In the genomic region with DNA sequence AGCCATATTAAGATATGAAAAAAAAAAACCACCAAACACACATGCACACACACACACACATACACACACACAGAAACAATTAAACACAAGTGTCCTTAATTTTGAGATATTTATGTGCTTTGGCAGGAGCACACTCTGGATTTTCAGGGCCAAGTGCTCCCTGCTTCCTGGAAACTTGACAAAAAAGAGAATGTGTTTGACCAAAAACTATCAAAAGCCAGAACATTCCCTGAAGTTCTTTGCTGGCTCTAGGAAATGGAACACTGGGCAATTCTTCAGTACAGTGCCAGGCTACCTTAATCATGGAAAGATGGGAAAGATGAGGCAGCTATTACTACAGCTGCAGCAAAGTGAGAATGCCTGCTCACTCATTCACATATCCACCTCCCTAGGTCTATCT, we compare ENCODE assay signal across 11 cellular contexts. TPM values are rescaled to one million over a fixed set of nuclear protein-coding genes. Genes with fewer than 3 reads are reported as not detected.
A peak's percentile ranks its signal among the peaks of the same experiment; 100 is the strongest.
DNase-seq lines count a peak whose midpoint lies in the region; ATAC-seq and TF ChIP-seq lines count a peak whose summit lies in the region.
"Had no signal": no experiment of that assay in that cellular context is flagged by ENCODE, and none has a peak within 500 bp of the region (broad histone marks: within the 10 kb centered on the region; RNA-seq: fewer than 3 reads in every experiment).

No MANE protein-coding gene starts in this region.

- TF ChIP-seq CTCF in upper lobe of left lung (IDR thresholded peaks at IDR 0.05) = no peak

- no peak overlapping the region for H3K4me3 ChIP-seq in upper lobe of left lung

- TF ChIP-seq EP300 in upper lobe of left lung (IDR thresholded peaks at IDR 0.05) = no peak

- peak overlapping the region in 3 of 4 donors; percentile 27 to 67 (median 27) for H3K27ac ChIP-seq in upper lobe of left lung

- H3K27me3 ChIP-seq in upper lobe of left lung = no peaks in the 10 kb centered on the region

- H3K36me3 ChIP-seq in upper lobe of left lung = no peaks in the 10 kb centered on the region

- no peaks in the 10 kb centered on the region for H3K9me3 ChIP-seq in upper lobe of left lung
- H3K9me3 ChIP-seq: Caco-2 had no signal

- TF ChIP-seq POLR2A in upper lobe of left lung (IDR thresholded peaks at IDR 0.05) = no peak

- H3K4me1 ChIP-seq in upper lobe of left lung = peaks cover 0 to 11% (median 7%) of the 10 kb centered on the region in 4 donors

- ATAC-seq in upper lobe of left lung (ENCODE audit: low FRiP score in 2 of 2) (no peak), GM21360 (IDR thresholded peaks at IDR 0.05; ENCODE audit: unreplicated experiment) (no peak)
- ATAC-seq: stimulated activated naive CD8-positive, alpha-beta T cell treated with anti-CD3 and anti-CD28 coated beads, Interleukin-15, amount 100 ng/mL, for 72 hours had no signal

- peak; percentile 48 for DNase-seq in M059J (ENCODE audit: low read depth)
- DNase-seq in dermis blood vessel endothelial cell = peak; percentile 18
- peak; percentile 60 for DNase-seq in medulla oblongata (ENCODE audit: extremely low spot score)
- no peak for DNase-seq in upper lobe of left lung
- DNase-seq in superior temporal gyrus (ENCODE audit: extremely low spot score) = no peak
- DNase-seq in stimulated activated CD4-positive, alpha-beta T cell treated with anti-CD3 and anti-CD28 coated beads, Interleukin-2, amount 100 ng/mL, for 48 hours = no peak
- DNase-seq: activated naive CD4-positive, alpha-beta T cell treated with anti-CD3 and anti-CD28 coated beads, Interleukin-2, amount 10 ng/mL, durations not matched to agents 7 days and 5 days; Caco-2; NCI-H345; stimulated activated naive CD8-positive, alpha-beta T cell treated with anti-CD3 and anti-CD28 coated beads, Interleukin-15, amount 100 ng/mL, for 72 hours had no signal

RNA-seq across cellular contexts. Expression of a gene that starts 44.6 kb away (rescaled TPM):
- total RNA-seq in M059J (2014; rRNA removed; shearing (Covaris generic)) = 95.5 and 147 TPM in 2 replicates
- total RNA-seq in dermis blood vessel endothelial cell (13.1 and 18.5 TPM in 2 replicates), upper lobe of left lung (100 to 1,000 TPM in 1 of 6 donors, 10 to 100 TPM in 5; 42.2 to 114 (median 63.0) TPM)

Comparison
In these comparisons a context has a peak if more than half of its experiments do, and no peak if none do; other contexts are left out.
1. DNase-seq: peak in M059J (single experiment), dermis blood vessel endothelial cell (single experiment) and medulla oblongata (single experiment); none in upper lobe of left lung (0 of 2), superior temporal gyrus (single experiment) and stimulated activated CD4-positive, alpha-beta T cell treated with anti-CD3 and anti-CD28 coated beads, Interleukin-2, amount 100 ng/mL, for 48 hours (0 of 2).